Comparison of ENCODE assay signal across 8 cellular contexts in genomic region chr4:44927361-44928061, GRCh38.
DNase-seq lines count a peak whose midpoint lies in the region; ATAC-seq and TF ChIP-seq lines count a peak whose summit lies in the region.

No MANE protein-coding gene starts in this region.

- CTCF ChIA-PET in activated CD8-positive, alpha-beta memory T cell treated with anti-CD3 and anti-CD28 coated beads, Interleukin-2, amount 10 ng/mL, durations not matched to agents 7 days and 5 days (lab: Charles Lee) = no interaction called here

- H3K9me3 Mint-ChIP-seq in endothelial cell (ENCODE audit: unreplicated experiment) (no peaks in the 10 kb centered on the region), immature natural killer cell (peaks cover 0 to 10% (median 4%) of the 10 kb centered on the region in 6 donors)
- H3K9me3 Mint-ChIP-seq in stimulated activated naive B cell treated with anti-CD40 and anti-IgM and Interleukin-4, amounts not matched to agents 10 μg/mL and 1 μg/mL and 100 μg/mL, for 72 hours = no peaks in the 10 kb centered on the region
- H3K9me3 Mint-ChIP-seq in activated CD8-positive, alpha-beta memory T cell treated with anti-CD3 and anti-CD28 coated beads, Interleukin-2, amount 10 ng/mL, durations not matched to agents 7 days and 5 days (ENCODE audit: low read depth) = no peaks in the 10 kb centered on the region

- H3K36me3 Mint-ChIP-seq in endothelial cell (ENCODE audit: low read depth, unreplicated experiment) (no peaks in the 10 kb centered on the region), immature natural killer cell (no peaks in the 10 kb centered on the region)
- no peaks in the 10 kb centered on the region for H3K36me3 Mint-ChIP-seq in stimulated activated naive B cell treated with anti-CD40 and anti-IgM and Interleukin-4, amounts not matched to agents 10 μg/mL and 1 μg/mL and 100 μg/mL, for 72 hours
- H3K36me3 Mint-ChIP-seq in activated CD8-positive, alpha-beta memory T cell treated with anti-CD3 and anti-CD28 coated beads, Interleukin-2, amount 10 ng/mL, durations not matched to agents 7 days and 5 days = no peaks in the 10 kb centered on the region

- peak; percentile 62 for TF ChIP-seq CTCF in endothelial cell (IDR thresholded peaks at IDR 0.05; ENCODE audit: unreplicated experiment)

- ATAC-seq in HG02759 (IDR thresholded peaks at IDR 0.05; ENCODE audit: unreplicated experiment) = peak; percentile 51
- peak; percentile 34 to 39 for ATAC-seq in stimulated activated naive B cell treated with anti-CD40 and anti-IgM and Interleukin-4, amounts not matched to agents 10 μg/mL and 1 μg/mL and 100 μg/mL, for 72 hours (replicated peaks)
- ATAC-seq in activated CD8-positive, alpha-beta memory T cell treated with anti-CD3 and anti-CD28 coated beads, Interleukin-2, amount 10 ng/mL, durations not matched to agents 7 days and 5 days = no peak
- no peak for ATAC-seq in GM19455 (IDR thresholded peaks at IDR 0.05; ENCODE audit: unreplicated experiment)

- DNase-seq in DMS53 treated with DMSO at 0.1 percent for 48 hours (lab: John Stamatoyannopoulos, UW; ENCODE audit: unreplicated experiment) (peak; percentile 82), NCI-H460 (ENCODE audit: extremely low read depth, low read depth) (peak; percentile 30), endothelial cell (ENCODE audit: low spot score) (no peak), immature natural killer cell (no peak)
- DNase-seq in stimulated activated naive B cell treated with anti-CD40 and anti-IgM and Interleukin-4, amounts not matched to agents 10 μg/mL and 1 μg/mL and 100 μg/mL, for 72 hours = no peak
- no peak for DNase-seq in activated CD8-positive, alpha-beta memory T cell treated with anti-CD3 and anti-CD28 coated beads, Interleukin-2, amount 10 ng/mL, durations not matched to agents 7 days and 5 days

- H3K4me1 Mint-ChIP-seq in endothelial cell (ENCODE audit: unreplicated experiment) = no peaks in the 10 kb centered on the region
- H3K4me1 Mint-ChIP-seq in stimulated activated naive B cell treated with anti-CD40 and anti-IgM and Interleukin-4, amounts not matched to agents 10 μg/mL and 1 μg/mL and 100 μg/mL, for 72 hours = no peaks in the 10 kb centered on the region
- no peaks in the 10 kb centered on the region for H3K4me1 Mint-ChIP-seq in immature natural killer cell
- no peaks in the 10 kb centered on the region for H3K4me1 Mint-ChIP-seq in activated CD8-positive, alpha-beta memory T cell treated with anti-CD3 and anti-CD28 coated beads, Interleukin-2, amount 10 ng/mL, durations not matched to agents 7 days and 5 days

- H3K4me3 Mint-ChIP-seq in endothelial cell (ENCODE audit: unreplicated experiment) (no peak overlapping the region), immature natural killer cell (no peak overlapping the region)
- H3K4me3 Mint-ChIP-seq in stimulated activated naive B cell treated with anti-CD40 and anti-IgM and Interleukin-4, amounts not matched to agents 10 μg/mL and 1 μg/mL and 100 μg/mL, for 72 hours = no peak overlapping the region
- H3K4me3 Mint-ChIP-seq in activated CD8-positive, alpha-beta memory T cell treated with anti-CD3 and anti-CD28 coated beads, Interleukin-2, amount 10 ng/mL, durations not matched to agents 7 days and 5 days = no peak overlapping the region

- H3K27ac Mint-ChIP-seq in endothelial cell (ENCODE audit: unreplicated experiment) (no peak overlapping the region), immature natural killer cell (no peak overlapping the region)
- H3K27ac Mint-ChIP-seq in stimulated activated naive B cell treated with anti-CD40 and anti-IgM and Interleukin-4, amounts not matched to agents 10 μg/mL and 1 μg/mL and 100 μg/mL, for 72 hours = no peak overlapping the region
- no peak overlapping the region for H3K27ac Mint-ChIP-seq in activated CD8-positive, alpha-beta memory T cell treated with anti-CD3 and anti-CD28 coated beads, Interleukin-2, amount 10 ng/mL, durations not matched to agents 7 days and 5 days

- H3K27me3 Mint-ChIP-seq in endothelial cell (ENCODE audit: unreplicated experiment) (no peaks in the 10 kb centered on the region), immature natural killer cell (ENCODE audit: low read depth in 3 of 3) (peaks cover 0 to 5% (median 0%) of the 10 kb centered on the region in 3 donors)
- no peaks in the 10 kb centered on the region for H3K27me3 Mint-ChIP-seq in stimulated activated naive B cell treated with anti-CD40 and anti-IgM and Interleukin-4, amounts not matched to agents 10 μg/mL and 1 μg/mL and 100 μg/mL, for 72 hours
- H3K27me3 Mint-ChIP-seq in activated CD8-positive, alpha-beta memory T cell treated with anti-CD3 and anti-CD28 coated beads, Interleukin-2, amount 10 ng/mL, durations not matched to agents 7 days and 5 days = no peaks in the 10 kb centered on the region

Comparison
In these comparisons a context has a peak if more than half of its experiments do, and no peak if none do; other contexts are left out.
1. DNase-seq: peak in DMS53 treated with DMSO at 0.1 percent for 48 hours (single experiment) and NCI-H460 (single experiment); none in endothelial cell (single experiment), stimulated activated naive B cell treated with anti-CD40 and anti-IgM and Interleukin-4, amounts not matched to agents 10 μg/mL and 1 μg/mL and 100 μg/mL, for 72 hours (single experiment), immature natural killer cell (0 of 3) and activated CD8-positive, alpha-beta memory T cell treated with anti-CD3 and anti-CD28 coated beads, Interleukin-2, amount 10 ng/mL, durations not matched to agents 7 days and 5 days (single experiment).
2. ATAC-seq: peak in HG02759 (single experiment) and stimulated activated naive B cell treated with anti-CD40 and anti-IgM and Interleukin-4, amounts not matched to agents 10 μg/mL and 1 μg/mL and 100 μg/mL, for 72 hours (2 of 2); none in activated CD8-positive, alpha-beta memory T cell treated with anti-CD3 and anti-CD28 coated beads, Interleukin-2, amount 10 ng/mL, durations not matched to agents 7 days and 5 days (single experiment) and GM19455 (single experiment).